In genomic region chr10:116748041-116748440, GRCh38 we compare ENCODE assay signal across 15 cellular contexts. TPM values are rescaled to one million over a fixed set of nuclear protein-coding genes. Genes with fewer than 3 reads are reported as not detected.
DNase-seq lines count a peak whose midpoint lies in the region; ATAC-seq and TF ChIP-seq lines count a peak whose summit lies in the region.
"Had no signal": no experiment of that assay in that cellular context is flagged by ENCODE, and none has a peak within 500 bp of the region (broad histone marks: within the 10 kb centered on the region; RNA-seq: fewer than 3 reads in every experiment).

No MANE protein-coding gene starts in this region.

- WGBS in testis, 2 donors = 79% methylated on average over 1 of the region's 1 CpG

- peak; percentile 79 for DNase-seq in EH (ENCODE audit: low read depth)
- DNase-seq in RKO (ENCODE audit: low spot score) = peak; percentile 15
- peak; percentile 56 to 72 for DNase-seq in fibroblast of lung (ENCODE audit: low read depth in 2 of 2)
- DNase-seq in myocyte (ENCODE audit: low read depth) = peak; percentile 55
- no peak for DNase-seq in stimulated activated naive CD4-positive, alpha-beta T cell (lab: John Stamatoyannopoulos, UW)
- DNase-seq in G401 (ENCODE audit: low spot score) = no peak
- no peak for DNase-seq in testis
- no peak for DNase-seq in Right ventricle myocardium inferior (ENCODE audit: missing footprints)
- DNase-seq: DND-41, NCI-H1694, NCI-H524 treated with DMSO at 0.1 percent for 48 hours, tibial artery had no signal

- H3K9me3 ChIP-seq in fibroblast of lung (ENCODE audit: control insufficient read depth, insufficient read depth, low read depth, low read length) = no peaks in the 10 kb centered on the region
- no peaks in the 10 kb centered on the region for H3K9me3 ChIP-seq in testis
- H3K9me3 ChIP-seq: ascending aorta, tibial artery had no signal

- H3K9ac ChIP-seq in fibroblast of lung (ENCODE audit: insufficient read depth, low read length) = no peak overlapping the region
- H3K9ac ChIP-seq: BLaER1 treated with 17β-estradiol and CSF1 and Interleukin-3, amounts not matched to agents 10 nM and 100 nM had no signal

- ATAC-seq in Right ventricle myocardium inferior = no peak
- ATAC-seq: activated T-helper 17 cell treated with anti-CD3 and anti-CD28 coated beads, Interleukin-2, amount 50 U/mL, for 72 hours had no signal

- H3K4me3 ChIP-seq in fibroblast of lung (replicated peaks in 1 of 4; ENCODE audit: control extremely low read depth in 1 of 4, insufficient read depth in 1 of 4, low read depth in 3 of 4, low read length in 4 of 4) (no peak overlapping the region), testis (no peak overlapping the region)
- H3K4me3 ChIP-seq: ascending aorta; BLaER1 treated with 17β-estradiol and CSF1 and Interleukin-3, amounts not matched to agents 10 nM and 100 nM; tibial artery had no signal

- H2AFZ ChIP-seq in fibroblast of lung (ENCODE audit: low read length) = no peak overlapping the region

- intact Hi-C loops in testis (cut with DNase I; ENCODE audit: low total_unique reads) = loop anchor here (10.0 kb wide), 1 partner anchor 63 kb away; no protein-coding TSS in a partner anchor
- intact Hi-C loops in Right ventricle myocardium inferior (cut with DNase I) = no loop called here

- no peaks in the 10 kb centered on the region for H3K27me3 ChIP-seq in fibroblast of lung (ENCODE audit: control insufficient read depth, insufficient read depth, low read length)
- no peaks in the 10 kb centered on the region for H3K27me3 ChIP-seq in testis
- H3K27me3 ChIP-seq: ascending aorta, tibial artery had no signal

- H3K27ac ChIP-seq in fibroblast of lung (ENCODE audit: insufficient read depth, low read length) = no peak overlapping the region
- no peak overlapping the region for H3K27ac ChIP-seq in testis
- H3K27ac ChIP-seq: ascending aorta; BLaER1 treated with 17β-estradiol and CSF1 and Interleukin-3, amounts not matched to agents 10 nM and 100 nM; tibial artery had no signal

- no peaks in the 10 kb centered on the region for H3K36me3 ChIP-seq in fibroblast of lung (ENCODE audit: control insufficient read depth, insufficient read depth, low read length)
- no peaks in the 10 kb centered on the region for H3K36me3 ChIP-seq in testis (ENCODE audit: low read depth, missing control alignments)
- H3K36me3 ChIP-seq: ascending aorta; BLaER1 treated with 17β-estradiol and CSF1 and Interleukin-3, amounts not matched to agents 10 nM and 100 nM; tibial artery had no signal

- TF ChIP-seq CTCF in fibroblast of lung (conservative IDR thresholded peaks at IDR 0.05 in 1 of 2, IDR thresholded peaks at IDR 0.05 in 1 of 2; ENCODE audit: low read depth in 1 of 2, low read length in 2 of 2) (no peak), testis (IDR thresholded peaks at IDR 0.05) (no peak)

- no peaks in the 10 kb centered on the region for H3K79me2 ChIP-seq in fibroblast of lung (ENCODE audit: control insufficient read depth, insufficient read depth, low read length)

- H4K20me1 ChIP-seq in fibroblast of lung (ENCODE audit: control insufficient read depth, extremely low read depth, insufficient read depth, low read length) = no peaks in the 10 kb centered on the region

- H3K4me1 ChIP-seq in fibroblast of lung (ENCODE audit: control insufficient read depth, extremely low read depth, insufficient read depth, low read length) (peaks cover 5% of the 10 kb centered on the region), testis (no peaks in the 10 kb centered on the region)

- peak overlapping the region; percentile 40 for H3K4me2 ChIP-seq in fibroblast of lung (ENCODE audit: extremely low read depth, insufficient read depth, low read length)
- H3K4me2 ChIP-seq: BLaER1 treated with 17β-estradiol and CSF1 and Interleukin-3, amounts not matched to agents 10 nM and 100 nM had no signal

- in situ Hi-C loops in G401 (cut with HindIII; ENCODE audit: low sequenced_read_pairs) = no loop called here

- no peak for TF ChIP-seq POLR2A in testis (IDR thresholded peaks at IDR 0.05)

RNA-seq across cellular contexts. Expression of gene HSPA12A, which starts 5.7 kb away (rescaled TPM):
- 9.5 and 15.7 TPM in 2 replicates for total RNA-seq in fibroblast of lung
- polyA plus RNA-seq in fibroblast of lung = 14.4 and 16.9 TPM in 2 replicates
- 10.8 and 12.3 TPM in 2 replicates for polyA plus RNA-seq in fibroblast of lung (2012)
- 16.5 and 34.2 TPM in 2 replicates for polyA minus RNA-seq in fibroblast of lung (ENCODE audit: low replicate concordance)
- total RNA-seq in myocyte = 5.4 and 7.8 TPM in 2 replicates
- polyA plus RNA-seq in myocyte (2012) = 18.6 TPM
- 0.18 and 0.47 TPM in 2 replicates for total RNA-seq in G401 (2014; rRNA removed; shearing (Covaris generic))
- total RNA-seq in testis = 10 to 100 TPM; 28.4 to 34.6 TPM
- polyA plus RNA-seq in testis (ENCODE audit: insufficient read depth, low read depth, low replicate concordance) = 20.9 TPM
- total RNA-seq in Right ventricle myocardium inferior = 20.8 TPM

Comparison
In these comparisons a context has a peak if more than half of its experiments do, and no peak if none do; other contexts are left out.
1. DNase-seq: peak in EH (single experiment), RKO (single experiment), fibroblast of lung (2 of 2) and myocyte (single experiment); none in stimulated activated naive CD4-positive, alpha-beta T cell (0 of 6), G401 (single experiment), testis (single experiment) and Right ventricle myocardium inferior (single experiment).